15 cellular contexts compared by ENCODE assay signal in genomic region chr2:201656102-201656501, GRCh38. TPM values are rescaled to one million over a fixed set of nuclear protein-coding genes. Genes with fewer than 3 reads are reported as not detected.
"Had no signal": no experiment of that assay in that cellular context is flagged by ENCODE, and none has a peak within 500 bp of the region (broad histone marks: within the 10 kb centered on the region; RNA-seq: fewer than 3 reads in every experiment).

No MANE protein-coding gene starts in this region.

- H3K9me3 ChIP-seq: pancreas, stomach, thoracic aorta had no signal

- ATAC-seq: foreskin keratinocyte, pancreas, sciatic nerve had no signal

- H3K4me1 ChIP-seq: foreskin keratinocyte, pancreas, stomach had no signal

- H3K27ac ChIP-seq: foreskin keratinocyte, pancreas, stomach had no signal

- H3K27me3 ChIP-seq: foreskin keratinocyte, pancreas, stomach had no signal

- H3K27ac Mint-ChIP-seq: T-helper 2 cell treated with Interferon-gamma antibody and Interleukin-4, amounts not matched to agents 5 μg/mL and 100 μg/mL, for 36 hours had no signal

- H3K36me3 ChIP-seq: pancreas, stomach, thoracic aorta had no signal

- H3K4me3 ChIP-seq: pancreas, stomach, thoracic aorta had no signal

- DNase-seq: activated CD4-positive, alpha-beta T cell treated with anti-CD3 and anti-CD28 coated beads, Interleukin-2, amount 50 U/mL, for 1 hour; activated CD8-positive, alpha-beta memory T cell treated with anti-CD3 and anti-CD28 coated beads for 24 hours; activated naive CD4-positive, alpha-beta T cell treated with anti-CD3 and anti-CD28 coated beads, Interleukin-2, amount 50 U/mL, for 16 hours; activated T-cell treated with anti-CD3 and anti-CD28 coated beads for 4 hours; foreskin keratinocyte; glutamatergic neuron; pancreas; stomach; SW 1271 had no signal

- H3K9me3 Mint-ChIP-seq: neural crest cell; T-helper 2 cell treated with Interferon-gamma antibody and Interleukin-4, amounts not matched to agents 5 μg/mL and 100 μg/mL, for 36 hours had no signal

- H3K4me3 Mint-ChIP-seq: neural crest cell; T-helper 2 cell treated with Interferon-gamma antibody and Interleukin-4, amounts not matched to agents 5 μg/mL and 100 μg/mL, for 36 hours had no signal

- H3K4me1 Mint-ChIP-seq: neural crest cell had no signal

RNA-seq across cellular contexts. Expression of gene MPP4, which starts 42.3 kb away (rescaled TPM):
- total RNA-seq: mesenteric fat pad, ureter had no signal
